In the genomic region with DNA sequence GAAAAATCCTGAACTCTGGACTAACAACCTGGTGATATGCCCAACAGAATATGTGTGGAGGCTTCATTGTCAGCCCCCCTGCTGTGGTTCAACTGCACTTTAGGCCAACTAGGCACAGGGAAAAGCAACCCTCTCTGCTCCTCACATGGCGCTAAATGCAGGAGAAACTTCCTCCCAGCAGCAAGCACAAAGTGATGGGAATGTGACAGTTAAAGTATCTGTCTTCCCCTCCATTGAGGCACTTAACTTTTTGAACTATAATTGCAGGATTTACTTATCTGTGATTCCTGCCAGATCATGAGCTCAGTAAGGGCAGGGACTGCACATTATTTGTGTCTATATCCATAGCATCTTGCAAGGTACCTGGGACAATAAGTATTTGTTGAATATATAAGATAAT, we compare ENCODE assay signal across 2 cellular contexts.
TF ChIP-seq lines count a peak whose summit lies in the region.

No MANE protein-coding gene starts in this region.

TF ChIP-seq in neural cell, 6 proteins besides CTCF, POLR2A, EP300 and RAD21 (continued from another document):
- no peak for TF ChIP-seq TAF1 (IDR thresholded peaks at IDR 0.05; ENCODE audit: low read depth)
- TF ChIP-seq REST (IDR thresholded peaks at IDR 0.05; ENCODE audit: borderline replicate concordance) = peak; percentile 98

TF ChIP-seq in GM23338, 12 proteins besides CTCF, POLR2A, EP300 and RAD21 (continued from another document):
- TF ChIP-seq, protein P1, sequence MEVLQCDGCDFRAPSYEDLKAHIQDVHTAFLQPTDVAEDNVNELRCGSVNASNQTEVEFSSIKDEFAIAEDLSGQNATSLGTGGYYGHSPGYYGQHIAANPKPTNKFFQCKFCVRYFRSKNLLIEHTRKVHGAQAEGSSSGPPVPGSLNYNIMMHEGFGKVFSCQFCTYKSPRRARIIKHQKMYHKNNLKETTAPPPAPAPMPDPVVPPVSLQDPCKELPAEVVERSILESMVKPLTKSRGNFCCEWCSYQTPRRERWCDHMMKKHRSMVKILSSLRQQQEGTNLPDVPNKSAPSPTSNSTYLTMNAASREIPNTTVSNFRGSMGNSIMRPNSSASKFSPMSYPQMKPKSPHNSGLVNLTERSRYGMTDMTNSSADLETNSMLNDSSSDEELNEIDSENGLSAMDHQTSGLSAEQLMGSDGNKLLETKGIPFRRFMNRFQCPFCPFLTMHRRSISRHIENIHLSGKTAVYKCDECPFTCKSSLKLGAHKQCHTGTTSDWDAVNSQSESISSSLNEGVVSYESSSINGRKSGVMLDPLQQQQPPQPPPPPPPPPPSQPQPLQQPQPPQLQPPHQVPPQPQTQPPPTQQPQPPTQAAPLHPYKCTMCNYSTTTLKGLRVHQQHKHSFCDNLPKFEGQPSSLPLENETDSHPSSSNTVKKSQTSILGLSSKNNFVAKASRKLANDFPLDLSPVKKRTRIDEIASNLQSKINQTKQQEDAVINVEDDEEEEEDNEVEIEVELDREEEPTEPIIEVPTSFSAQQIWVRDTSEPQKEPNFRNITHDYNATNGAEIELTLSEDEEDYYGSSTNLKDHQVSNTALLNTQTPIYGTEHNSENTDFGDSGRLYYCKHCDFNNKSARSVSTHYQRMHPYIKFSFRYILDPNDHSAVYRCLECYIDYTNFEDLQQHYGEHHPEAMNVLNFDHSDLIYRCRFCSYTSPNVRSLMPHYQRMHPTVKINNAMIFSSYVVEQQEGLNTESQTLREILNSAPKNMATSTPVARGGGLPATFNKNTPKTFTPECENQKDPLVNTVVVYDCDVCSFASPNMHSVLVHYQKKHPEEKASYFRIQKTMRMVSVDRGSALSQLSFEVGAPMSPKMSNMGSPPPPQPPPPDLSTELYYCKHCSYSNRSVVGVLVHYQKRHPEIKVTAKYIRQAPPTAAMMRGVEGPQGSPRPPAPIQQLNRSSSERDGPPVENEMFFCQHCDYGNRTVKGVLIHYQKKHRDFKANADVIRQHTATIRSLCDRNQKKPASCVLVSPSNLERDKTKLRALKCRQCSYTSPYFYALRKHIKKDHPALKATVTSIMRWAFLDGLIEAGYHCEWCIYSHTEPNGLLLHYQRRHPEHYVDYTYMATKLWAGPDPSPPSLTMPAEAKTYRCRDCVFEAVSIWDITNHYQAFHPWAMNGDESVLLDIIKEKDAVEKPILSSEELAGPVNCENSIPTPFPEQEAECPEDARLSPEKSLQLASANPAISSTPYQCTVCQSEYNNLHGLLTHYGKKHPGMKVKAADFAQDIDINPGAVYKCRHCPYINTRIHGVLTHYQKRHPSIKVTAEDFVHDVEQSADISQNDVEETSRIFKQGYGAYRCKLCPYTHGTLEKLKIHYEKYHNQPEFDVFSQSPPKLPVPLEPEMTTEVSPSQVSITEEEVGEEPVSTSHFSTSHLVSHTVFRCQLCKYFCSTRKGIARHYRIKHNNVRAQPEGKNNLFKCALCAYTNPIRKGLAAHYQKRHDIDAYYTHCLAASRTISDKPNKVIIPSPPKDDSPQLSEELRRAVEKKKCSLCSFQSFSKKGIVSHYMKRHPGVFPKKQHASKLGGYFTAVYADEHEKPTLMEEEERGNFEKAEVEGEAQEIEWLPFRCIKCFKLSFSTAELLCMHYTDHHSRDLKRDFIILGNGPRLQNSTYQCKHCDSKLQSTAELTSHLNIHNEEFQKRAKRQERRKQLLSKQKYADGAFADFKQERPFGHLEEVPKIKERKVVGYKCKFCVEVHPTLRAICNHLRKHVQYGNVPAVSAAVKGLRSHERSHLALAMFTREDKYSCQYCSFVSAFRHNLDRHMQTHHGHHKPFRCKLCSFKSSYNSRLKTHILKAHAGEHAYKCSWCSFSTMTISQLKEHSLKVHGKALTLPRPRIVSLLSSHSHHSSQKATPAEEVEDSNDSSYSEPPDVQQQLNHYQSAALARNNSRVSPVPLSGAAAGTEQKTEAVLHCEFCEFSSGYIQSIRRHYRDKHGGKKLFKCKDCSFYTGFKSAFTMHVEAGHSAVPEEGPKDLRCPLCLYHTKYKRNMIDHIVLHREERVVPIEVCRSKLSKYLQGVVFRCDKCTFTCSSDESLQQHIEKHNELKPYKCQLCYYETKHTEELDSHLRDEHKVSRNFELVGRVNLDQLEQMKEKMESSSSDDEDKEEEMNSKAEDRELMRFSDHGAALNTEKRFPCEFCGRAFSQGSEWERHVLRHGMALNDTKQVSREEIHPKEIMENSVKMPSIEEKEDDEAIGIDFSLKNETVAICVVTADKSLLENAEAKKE (CRISPR knock-in tag; IDR thresholded peaks at IDR 0.05) = no peak
- no peak for TF ChIP-seq JUNB (IDR thresholded peaks at IDR 0.05; ENCODE audit: unreplicated experiment)
- TF ChIP-seq ETS1 (IDR thresholded peaks at IDR 0.05) = no peak
- no peak for TF ChIP-seq ZNF331 (CRISPR knock-in tag; IDR thresholded peaks at IDR 0.05; ENCODE audit: low read depth)
- no peak for TF ChIP-seq EZH2phosphoT487 (IDR thresholded peaks at IDR 0.05; ENCODE audit: unreplicated experiment)
- TF ChIP-seq POLR2AphosphoS5 (IDR thresholded peaks at IDR 0.05; ENCODE audit: low read depth) = no peak
- TF ChIP-seq STAT1 (IDR thresholded peaks at IDR 0.05; ENCODE audit: unreplicated experiment) = no peak
- TF ChIP-seq REST (IDR thresholded peaks at IDR 0.05; ENCODE audit: unreplicated experiment) = no peak
- TF ChIP-seq CREB1 (CRISPR knock-in tag; IDR thresholded peaks at IDR 0.05; ENCODE audit: low read depth) = no peak
- no peak for TF ChIP-seq ZNF114 (CRISPR knock-in tag; IDR thresholded peaks at IDR 0.05)
